Comparison of ENCODE assay signal across 8 cellular contexts in the genomic region with DNA sequence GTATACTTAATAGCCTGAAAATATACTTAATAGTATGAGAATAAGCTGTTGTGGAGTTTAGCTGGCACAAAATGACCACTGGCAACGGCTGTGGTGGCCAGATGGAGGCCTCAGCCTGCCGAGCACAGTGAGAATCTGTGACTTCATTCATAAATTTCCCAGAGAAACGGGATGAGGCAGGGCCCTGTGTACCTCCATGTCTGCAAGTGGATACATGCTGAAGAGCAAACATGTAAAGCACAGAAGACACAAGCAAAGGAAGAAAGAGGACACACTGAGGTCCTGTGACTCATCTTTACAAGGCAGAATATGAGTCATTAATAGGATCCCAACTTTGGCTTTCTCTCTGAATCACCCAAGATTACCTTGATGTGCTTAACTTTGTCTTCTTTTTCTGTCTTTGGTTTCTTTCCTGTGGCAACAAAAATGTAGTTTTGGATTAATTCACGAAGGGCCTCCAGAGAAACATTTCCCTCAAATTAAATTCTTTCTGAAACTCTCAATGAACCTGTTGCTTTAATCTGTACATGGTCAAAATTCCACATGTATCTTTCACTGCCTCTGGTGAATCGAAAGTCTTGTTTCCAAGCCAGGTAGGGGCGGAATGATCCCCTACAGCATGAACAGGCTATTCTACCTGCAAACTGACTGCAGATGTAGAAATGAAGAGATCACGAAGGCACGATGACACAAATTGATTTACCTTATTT. TPM values are rescaled to one million over a fixed set of nuclear protein-coding genes. Genes with fewer than 3 reads are reported as not detected.
DNase-seq lines count a peak whose midpoint lies in the region; ATAC-seq and TF ChIP-seq lines count a peak whose summit lies in the region.

No MANE protein-coding gene starts in this region.

- no peak for TF ChIP-seq POLR2A in spleen (IDR thresholded peaks at IDR 0.05)

- peaks cover 0 to 71% (median 33%) of the 10 kb centered on the region in 6 donors for H3K36me3 ChIP-seq in spleen

- no peak for TF ChIP-seq CTCF in spleen (IDR thresholded peaks at IDR 0.05 in 8 of 11, conservative IDR thresholded peaks at IDR 0.05 in 3 of 11)

- peaks cover 54 to 100% (median 82%) of the 10 kb centered on the region in 6 donors for H3K4me1 ChIP-seq in spleen

- peak overlapping the region in 3 of 8 donors; percentile 25 to 57 (median 30) for H3K4me3 ChIP-seq in spleen

- intact Hi-C loops in spleen (cut with DNase I; ENCODE audit: low total_unique reads), result loop anchor here (10.0 kb wide), 2 partner anchors 57 to 117 kb away; partner anchors contain the start of gene IRF2

- ATAC-seq in GM19467 (IDR thresholded peaks at IDR 0.05; ENCODE audit: unreplicated experiment), result peak; percentile 27
- peak; percentile 33 for ATAC-seq in HG03575 (IDR thresholded peaks at IDR 0.05; ENCODE audit: extremely low read depth, insufficient number of reproducible peaks, low FRiP score, unreplicated experiment)

- 67 to 77% (median 72%) methylated on average over 8 of the region's 8 CpGs for WGBS in spleen, 5 donors

- no peaks in the 10 kb centered on the region for H3K9me3 ChIP-seq in spleen

- no peaks in the 10 kb centered on the region for H3K27me3 ChIP-seq in spleen (replicated peaks in 1 of 7)

- H3K27ac ChIP-seq in spleen, result peak overlapping the region; percentile 70 to 93 (median 83)

- peak; percentile 97 for DNase-seq in COLO829 (ENCODE audit: low spot score)
- peak; percentile 40 to 42 for DNase-seq in activated T-cell treated with anti-CD3 and anti-CD28 coated beads, Interleukin-2, amount 50 U/mL, for 48 hours
- peak; percentile 76 for DNase-seq in glomerular visceral epithelial cell (ENCODE audit: extremely low spot score)
- no peak for DNase-seq in spleen
- no peak for DNase-seq in T1000 (lab: John Stamatoyannopoulos, UW)
- DNase-seq in UCSD-AML1 (lab: John Stamatoyannopoulos, UW; ENCODE audit: unreplicated experiment), result no peak

RNA-seq across cellular contexts. Expression of gene IRF2, which starts 56.4 kb away (rescaled TPM):
- 100 to 1,000 TPM in 1 of 7 donors, 10 to 100 TPM in 6; 83.2 to 101 (median 90.1) TPM for total RNA-seq in spleen
- 10 to 100 TPM; 27.1 to 44.5 (median 42.4) TPM for polyA plus RNA-seq in spleen

Comparison
In these comparisons a context has a peak if more than half of its experiments do, and no peak if none do; other contexts are left out.
1. DNase-seq: peak in COLO829 (single experiment), activated T-cell treated with anti-CD3 and anti-CD28 coated beads, Interleukin-2, amount 50 U/mL, for 48 hours (2 of 2) and glomerular visceral epithelial cell (single experiment); none in spleen (single experiment), T1000 (single experiment) and UCSD-AML1 (single experiment).